Comparison of ENCODE assay signal across 8 cellular contexts in genomic region chr9:22009563-22009867, GRCh38. TPM values are rescaled to one million over a fixed set of nuclear protein-coding genes. Genes with fewer than 3 reads are reported as not detected.
A peak's percentile ranks its signal among the peaks of the same experiment; 100 is the strongest.
DNase-seq lines count a peak whose midpoint lies in the region; ATAC-seq lines count a peak whose summit lies in the region.

No MANE protein-coding gene starts in this region.

- no peak for DNase-seq in T-helper 2 cell treated with Interferon-gamma antibody and Interleukin-4, amounts not matched to agents 5 μg/mL and 100 μg/mL, for 36 hours (ENCODE audit: low spot score)
- DNase-seq in T-helper 2 cell: no peak
- no peak for DNase-seq in activated naive CD8-positive, alpha-beta T cell treated with anti-CD3 and anti-CD28 coated beads, Interleukin-2, amount 50 U/mL, for 24 hours
- DNase-seq in caudate nucleus (lab: John Stamatoyannopoulos, UW): no peak
- DNase-seq in ureter (ENCODE audit: low spot score): no peak
- no peak for DNase-seq in NCI-H526 treated with DMSO at 0.1 percent for 48 hours (lab: John Stamatoyannopoulos, UW)

- H3K9me3 Mint-ChIP-seq in T-helper 2 cell treated with Interferon-gamma antibody and Interleukin-4, amounts not matched to agents 5 μg/mL and 100 μg/mL, for 36 hours: no peaks in the 10 kb centered on the region
- H3K9me3 Mint-ChIP-seq in activated naive CD8-positive, alpha-beta T cell treated with anti-CD3 and anti-CD28 coated beads, Interleukin-2, amount 50 U/mL, for 24 hours: no peaks in the 10 kb centered on the region

- H3K4me3 ChIP-seq in mononuclear cell (ENCODE audit: low read length): peak overlapping the region; percentile 47

- peak overlapping the region; percentile 31 for H3K27ac Mint-ChIP-seq in T-helper 2 cell treated with Interferon-gamma antibody and Interleukin-4, amounts not matched to agents 5 μg/mL and 100 μg/mL, for 36 hours
- no peak overlapping the region for H3K27ac Mint-ChIP-seq in activated naive CD8-positive, alpha-beta T cell treated with anti-CD3 and anti-CD28 coated beads, Interleukin-2, amount 50 U/mL, for 24 hours

- H3K27me3 Mint-ChIP-seq in T-helper 2 cell treated with Interferon-gamma antibody and Interleukin-4, amounts not matched to agents 5 μg/mL and 100 μg/mL, for 36 hours (ENCODE audit: low read depth): peaks cover 68% of the 10 kb centered on the region
- peaks cover 71% of the 10 kb centered on the region for H3K27me3 Mint-ChIP-seq in activated naive CD8-positive, alpha-beta T cell treated with anti-CD3 and anti-CD28 coated beads, Interleukin-2, amount 50 U/mL, for 24 hours

- peaks cover 78% of the 10 kb centered on the region for H3K27me3 ChIP-seq in mononuclear cell (ENCODE audit: insufficient read depth, low read length)

- no peak overlapping the region for H3K27ac ChIP-seq in caudate nucleus (ENCODE audit: low read depth, low read length)

- H3K4me3 Mint-ChIP-seq in T-helper 2 cell treated with Interferon-gamma antibody and Interleukin-4, amounts not matched to agents 5 μg/mL and 100 μg/mL, for 36 hours: peak overlapping the region; percentile 90
- peak overlapping the region; percentile 78 for H3K4me3 Mint-ChIP-seq in activated naive CD8-positive, alpha-beta T cell treated with anti-CD3 and anti-CD28 coated beads, Interleukin-2, amount 50 U/mL, for 24 hours

- H3K4me1 ChIP-seq in mononuclear cell (ENCODE audit: insufficient read depth, low read length): peaks cover 27% of the 10 kb centered on the region

- peak; percentile 27 for ATAC-seq in HG02970 (IDR thresholded peaks at IDR 0.05; ENCODE audit: low FRiP score, unreplicated experiment)
- ATAC-seq in activated naive CD8-positive, alpha-beta T cell treated with anti-CD3 and anti-CD28 coated beads, Interleukin-2, amount 50 U/mL, for 24 hours: no peak

- H3K9me3 ChIP-seq in mononuclear cell (ENCODE audit: low read depth, low read length): no peaks in the 10 kb centered on the region

- H3K36me3 Mint-ChIP-seq in T-helper 2 cell treated with Interferon-gamma antibody and Interleukin-4, amounts not matched to agents 5 μg/mL and 100 μg/mL, for 36 hours (ENCODE audit: low read depth): peaks cover 20% of the 10 kb centered on the region
- peaks cover 5% of the 10 kb centered on the region for H3K36me3 Mint-ChIP-seq in activated naive CD8-positive, alpha-beta T cell treated with anti-CD3 and anti-CD28 coated beads, Interleukin-2, amount 50 U/mL, for 24 hours (ENCODE audit: low read depth)

- H3K4me1 Mint-ChIP-seq in T-helper 2 cell treated with Interferon-gamma antibody and Interleukin-4, amounts not matched to agents 5 μg/mL and 100 μg/mL, for 36 hours (ENCODE audit: low read depth): peaks cover 29% of the 10 kb centered on the region
- H3K4me1 Mint-ChIP-seq in activated naive CD8-positive, alpha-beta T cell treated with anti-CD3 and anti-CD28 coated beads, Interleukin-2, amount 50 U/mL, for 24 hours: peaks cover 25% of the 10 kb centered on the region

RNA-seq across cellular contexts. Expression of gene CDKN2B, which starts 0.4 kb away (rescaled TPM):
- total RNA-seq in mononuclear cell (0.63 TPM), ureter (6.1 TPM)

RNA-seq across cellular contexts. Expression of gene CDKN2B-AS1, which starts 14.9 kb away (rescaled TPM):
- total RNA-seq in mononuclear cell: 2.1 TPM
- total RNA-seq in ureter: 1.5 TPM

RNA-seq across cellular contexts. Expression of gene CDKN2A, which starts 15.3 kb away (rescaled TPM):
- 1.2 TPM for total RNA-seq in mononuclear cell
- 1.7 TPM for total RNA-seq in ureter
